8 cellular contexts compared by ENCODE assay signal in genomic region chr1:7827134-7827955, GRCh38. TPM values are rescaled to one million over a fixed set of nuclear protein-coding genes. Genes with fewer than 3 reads are reported as not detected.
DNase-seq lines count a peak whose midpoint lies in the region; ATAC-seq, FAIRE-seq and TF ChIP-seq lines count a peak whose summit lies in the region.
"Had no signal": no experiment of that assay in that cellular context is flagged by ENCODE, and none has a peak within 500 bp of the region (broad histone marks: within the 10 kb centered on the region; RNA-seq: fewer than 3 reads in every experiment).

No MANE protein-coding gene starts in this region.

- H3K9me3 ChIP-seq in kidney (ENCODE audit: control insufficient read depth in 1 of 2, low read length in 2 of 2): no peaks in the 10 kb centered on the region

- no peak for FAIRE-seq in kidney (lab: Jason Lieb, UNC)

- TF ChIP-seq CTCF in NB4 (IDR thresholded peaks at IDR 0.05; ENCODE audit: low read depth, low read length) (no peak), kidney (IDR thresholded peaks at IDR 0.05; ENCODE audit: borderline replicate concordance, extremely low read depth, insufficient read depth) (no peak), nephron progenitor cell (IDR thresholded peaks at IDR 0.05) (no peak)

- peaks cover 14% of the 10 kb centered on the region for H3K36me3 Mint-ChIP-seq in nephron progenitor cell (ENCODE audit: low read depth)

- DNase-seq in NB4 (ENCODE audit: low read depth): peak; percentile 70
- peak; percentile 14 for DNase-seq in activated T-helper 1 cell treated with Interleukin-2 at 50 U/mL for 16 hours (ENCODE audit: low read depth)
- peak; percentile 71 for DNase-seq in kidney
- peak; percentile 10 to 38 for DNase-seq in stimulated activated naive CD8-positive, alpha-beta T cell treated with anti-CD3 and anti-CD28 coated beads, Interleukin-15, amount 100 ng/mL, for 72 hours
- DNase-seq in NCI-H524 treated with DMSO at 0.1 percent for 48 hours (lab: John Stamatoyannopoulos, UW): no peak
- no peak for DNase-seq in nephron progenitor cell

- intact Hi-C loops in kidney (cut with DNase I): no loop called here

- H3K4me3 ChIP-seq in NB4 (ENCODE audit: low read depth, low read length) (peak overlapping the region; percentile 86), kidney (ENCODE audit: low read length in 2 of 2) (no peak overlapping the region)

- H3K4me1 Mint-ChIP-seq in stimulated activated naive CD8-positive, alpha-beta T cell treated with anti-CD3 and anti-CD28 coated beads, Interleukin-15, amount 100 ng/mL, for 72 hours: peaks cover 17% of the 10 kb centered on the region
- H3K4me1 Mint-ChIP-seq in nephron progenitor cell: peaks cover 5% of the 10 kb centered on the region

- peaks cover 34 to 46% of the 10 kb centered on the region in 2 donors for H3K36me3 ChIP-seq in kidney (ENCODE audit: control insufficient read depth in 1 of 2, insufficient read depth in 2 of 2, low read length in 2 of 2)

- ATAC-seq in stimulated activated naive CD8-positive, alpha-beta T cell treated with anti-CD3 and anti-CD28 coated beads, Interleukin-15, amount 100 ng/mL, for 72 hours: peak; percentile 70
- no peak for ATAC-seq in GM21515 (IDR thresholded peaks at IDR 0.05; ENCODE audit: unreplicated experiment)

- H3K4me3 Mint-ChIP-seq in stimulated activated naive CD8-positive, alpha-beta T cell treated with anti-CD3 and anti-CD28 coated beads, Interleukin-15, amount 100 ng/mL, for 72 hours: peak overlapping the region; percentile 84 to 88
- no peak overlapping the region for H3K4me3 Mint-ChIP-seq in nephron progenitor cell

- H3K9me3 Mint-ChIP-seq in stimulated activated naive CD8-positive, alpha-beta T cell treated with anti-CD3 and anti-CD28 coated beads, Interleukin-15, amount 100 ng/mL, for 72 hours: no peaks in the 10 kb centered on the region
- H3K9me3 Mint-ChIP-seq in nephron progenitor cell: no peaks in the 10 kb centered on the region

- no peaks in the 10 kb centered on the region for H3K4me1 ChIP-seq in kidney (ENCODE audit: control insufficient read depth in 1 of 2, insufficient read depth in 1 of 2, low read depth in 1 of 2, low read length in 2 of 2)

- no peak overlapping the region for H3K27ac ChIP-seq in kidney (ENCODE audit: low read depth in 2 of 2, low read length in 2 of 2)

- H3K27ac Mint-ChIP-seq in stimulated activated naive CD8-positive, alpha-beta T cell treated with anti-CD3 and anti-CD28 coated beads, Interleukin-15, amount 100 ng/mL, for 72 hours: peak overlapping the region; percentile 74 to 98
- H3K27ac Mint-ChIP-seq in nephron progenitor cell: no peak overlapping the region

- TF ChIP-seq POLR2A in NB4 (IDR thresholded peaks at IDR 0.05; ENCODE audit: extremely low read depth, insufficient read length): peak; percentile 48

- no peaks in the 10 kb centered on the region for H3K27me3 Mint-ChIP-seq in stimulated activated naive CD8-positive, alpha-beta T cell treated with anti-CD3 and anti-CD28 coated beads, Interleukin-15, amount 100 ng/mL, for 72 hours
- H3K27me3 Mint-ChIP-seq in nephron progenitor cell (ENCODE audit: low read depth, poor library complexity): no peaks in the 10 kb centered on the region

- no peak overlapping the region for H3K9ac ChIP-seq in kidney (ENCODE audit: low read length in 2 of 2)

RNA-seq across cellular contexts. Expression of gene UTS2, which starts 25.5 kb away (rescaled TPM):
- total RNA-seq in kidney: 0.72 TPM
- not detected for polyA plus RNA-seq in kidney (ENCODE audit: insufficient read depth, low read depth, low replicate concordance)
- total RNA-seq: myocyte had no signal

RNA-seq across cellular contexts. Expression of gene PER3, which starts 43.3 kb away (rescaled TPM):
- total RNA-seq in kidney: 23.8 TPM
- 5.1 TPM for polyA plus RNA-seq in kidney (ENCODE audit: insufficient read depth, low read depth, low replicate concordance)

RNA-seq across cellular contexts. Expression of gene VAMP3, which starts 56.2 kb away (rescaled TPM):
- 93.8 TPM for total RNA-seq in kidney
- polyA plus RNA-seq in kidney (ENCODE audit: insufficient read depth, low read depth, low replicate concordance): 69.7 TPM

Comparison
In these comparisons a context has a peak if more than half of its experiments do, and no peak if none do; other contexts are left out.
1. DNase-seq: peak in NB4 (single experiment), activated T-helper 1 cell treated with Interleukin-2 at 50 U/mL for 16 hours (single experiment), kidney (single experiment) and stimulated activated naive CD8-positive, alpha-beta T cell treated with anti-CD3 and anti-CD28 coated beads, Interleukin-15, amount 100 ng/mL, for 72 hours (2 of 2); none in NCI-H524 treated with DMSO at 0.1 percent for 48 hours (single experiment) and nephron progenitor cell (single experiment).